ENCODE assay signal across 10 cellular contexts in genomic region chr5:73450672-73451217, GRCh38. TPM values are rescaled to one million over a fixed set of nuclear protein-coding genes. Genes with fewer than 3 reads are reported as not detected.
DNase-seq lines count a peak whose midpoint lies in the region; ATAC-seq and TF ChIP-seq lines count a peak whose summit lies in the region.
"Had no signal": no experiment of that assay in that cellular context is flagged by ENCODE, and none has a peak within 500 bp of the region (broad histone marks: within the 10 kb centered on the region; RNA-seq: fewer than 3 reads in every experiment).

No MANE protein-coding gene starts in this region.

- H3K4me1 Mint-ChIP-seq in mesothelial cell of epicardium: peaks cover 11% of the 10 kb centered on the region

- peaks cover 11% of the 10 kb centered on the region for H3K4me1 ChIP-seq in HUES48 (ENCODE audit: control insufficient read depth, insufficient read depth, low read length)

- peak overlapping the region; percentile 30 for H3K4me3 Mint-ChIP-seq in mesothelial cell of epicardium

- peak overlapping the region; percentile 49 for H3K4me3 ChIP-seq in BJ (ENCODE audit: low read depth, low read length)
- peak overlapping the region; percentile 50 for H3K4me3 ChIP-seq in HUES48 (ENCODE audit: low read depth, low read length)
- peak overlapping the region; percentile 45 for H3K4me3 ChIP-seq in coronary artery

- DNase-seq in BJ (ENCODE audit: low read depth) (no peak), coronary artery (ENCODE audit: low spot score) (no peak), mesothelial cell of epicardium (ENCODE audit: low spot score in 2 of 2, unreplicated experiment in 2 of 2) (no peak)
- no peak for DNase-seq in activated naive CD4-positive, alpha-beta T cell (lab: John Stamatoyannopoulos, UW)
- DNase-seq: KG1 had no signal

- no peaks in the 10 kb centered on the region for H3K36me3 ChIP-seq in BJ (ENCODE audit: control insufficient read depth, insufficient read depth, low read length)
- H3K36me3 ChIP-seq in HUES48 (ENCODE audit: control insufficient read depth, insufficient read depth, low read length): no peaks in the 10 kb centered on the region

- CTCF ChIA-PET in BJ (lab: Yijun Ruan, JAX): interaction anchor here (0.7 to 2.6 kb wide), 77 partner anchors 9 to 537 kb away, joined by 3 to 84 read pairs (median 5); partner anchors contain the start of gene FCHO2

- ATAC-seq in GM21526 (IDR thresholded peaks at IDR 0.05; ENCODE audit: low FRiP score, unreplicated experiment) (no peak), GM19397 (IDR thresholded peaks at IDR 0.05; ENCODE audit: unreplicated experiment) (no peak), GM18498 (IDR thresholded peaks at IDR 0.05; ENCODE audit: unreplicated experiment) (no peak)

- H3K27ac ChIP-seq in HUES48 (ENCODE audit: low read depth, low read length) (no peak overlapping the region), coronary artery (no peak overlapping the region)
- H3K27ac ChIP-seq: heart right ventricle had no signal

- peaks cover 82% of the 10 kb centered on the region for H3K27me3 Mint-ChIP-seq in mesothelial cell of epicardium (ENCODE audit: low read depth)

- no peaks in the 10 kb centered on the region for H3K9me3 ChIP-seq in HUES48 (ENCODE audit: control insufficient read depth, insufficient read depth, low read length)
- H3K9me3 ChIP-seq: heart right ventricle had no signal

- POLR2A ChIA-PET in BJ (lab: Charles Lee): no interaction called here

- no peaks in the 10 kb centered on the region for H3K36me3 Mint-ChIP-seq in mesothelial cell of epicardium

- H3K9ac ChIP-seq in HUES48 (ENCODE audit: low read depth, low read length): no peak overlapping the region

- H3K27ac Mint-ChIP-seq in mesothelial cell of epicardium: no peak overlapping the region

- H3K9me3 Mint-ChIP-seq in mesothelial cell of epicardium: no peaks in the 10 kb centered on the region

- TF ChIP-seq CTCF in BJ (IDR thresholded peaks at IDR 0.05; ENCODE audit: insufficient read depth, low read depth, low read length): no peak
- no peak for TF ChIP-seq CTCF in coronary artery (IDR thresholded peaks at IDR 0.05)
- no peak for TF ChIP-seq CTCF in mesothelial cell of epicardium (IDR thresholded peaks at IDR 0.05; ENCODE audit: unreplicated experiment)

- peaks cover 5% of the 10 kb centered on the region for H3K27me3 ChIP-seq in BJ (ENCODE audit: control insufficient read depth, insufficient read depth, low read length)
- H3K27me3 ChIP-seq in HUES48 (ENCODE audit: control insufficient read depth, insufficient read depth, low read length): peaks cover 81% of the 10 kb centered on the region

RNA-seq across cellular contexts. Expression of gene FOXD1, which starts 2.2 kb away (rescaled TPM):
- polyA plus RNA-seq in BJ (2011; rRNA removed): 4.3 and 4.9 TPM in 2 replicates
- 2.6 and 2.7 TPM in 2 replicates for polyA minus RNA-seq in BJ (2011; rRNA and poly(A)+ RNA removed)
- 0.09 TPM in 1 of 3 replicates, not detected in the others for total RNA-seq in mesothelial cell of epicardium

RNA-seq across cellular contexts. Expression of gene BTF3, which starts 47.5 kb away (rescaled TPM):
- 478 and 758 TPM in 2 replicates for polyA plus RNA-seq in BJ (2011; rRNA removed)
- polyA minus RNA-seq in BJ (2011; rRNA and poly(A)+ RNA removed): 183 and 269 TPM in 2 replicates
- 641 to 666 TPM (median 655 TPM) in 3 replicates for total RNA-seq in mesothelial cell of epicardium
